ENCODE assay signal across 12 cellular contexts in genomic region chr11:128890216-128890542, GRCh38. TPM values are rescaled to one million over a fixed set of nuclear protein-coding genes. Genes with fewer than 3 reads are reported as not detected.
DNase-seq lines count a peak whose midpoint lies in the region; ATAC-seq and TF ChIP-seq lines count a peak whose summit lies in the region.
"Had no signal": no experiment of that assay in that cellular context is flagged by ENCODE, and none has a peak within 500 bp of the region (broad histone marks: within the 10 kb centered on the region; RNA-seq: fewer than 3 reads in every experiment).

No MANE protein-coding gene starts in this region.

- H3K27ac ChIP-seq in CD4-positive, alpha-beta T cell (ENCODE audit: low read depth, low read length): no peak overlapping the region
- H3K27ac ChIP-seq in VCaP (peak overlapping the region; percentile 48; the same call in 1 of the 2 replicates), prostate gland (peak overlapping the region in 1 of 2 donors; percentile 60)

- H3K9me3 ChIP-seq in CD4-positive, alpha-beta T cell (ENCODE audit: control insufficient read depth, low read length): no peaks in the 10 kb centered on the region
- H3K9me3 ChIP-seq in prostate gland: no peaks in the 10 kb centered on the region

- peaks cover 4% of the 10 kb centered on the region for H3K4me1 Mint-ChIP-seq in CD4-positive, alpha-beta T cell (ENCODE audit: low read depth)

- TF ChIP-seq CTCF in CD4-positive, alpha-beta T cell (IDR thresholded peaks at IDR 0.05): no peak
- no peak for TF ChIP-seq CTCF in VCaP (conservative IDR thresholded peaks at IDR 0.05)
- no peak for TF ChIP-seq CTCF in fibroblast of villous mesenchyme (IDR thresholded peaks at IDR 0.05; ENCODE audit: insufficient read depth, low read depth, low read length)
- TF ChIP-seq CTCF in prostate gland (IDR thresholded peaks at IDR 0.05): no peak

- H3K27me3 ChIP-seq in CD4-positive, alpha-beta T cell (ENCODE audit: control insufficient read depth, insufficient read depth, low read length): peaks cover 57% of the 10 kb centered on the region
- no peaks in the 10 kb centered on the region for H3K27me3 ChIP-seq in prostate gland (replicated peaks; ENCODE audit: insufficient read depth)

- DNase-seq in CD4-positive, alpha-beta T cell: no peak
- DNase-seq in fibroblast of villous mesenchyme (ENCODE audit: low read depth) (no peak), prostate gland (ENCODE audit: low spot score) (no peak), occipital lobe (lab: John Stamatoyannopoulos, UW) (no peak)
- no peak for DNase-seq in stimulated activated CD4-positive, alpha-beta T cell treated with anti-CD3 and anti-CD28 coated beads, Interleukin-2, amount 100 ng/mL, for 24 hours
- DNase-seq: activated T-cell treated with anti-CD3 and anti-CD28 coated beads for 4 hours, MV-4-11, SIG-M5 had no signal

- CTCF ChIA-PET in CD4-positive, alpha-beta T cell (lab: Charles Lee): no interaction called here

- TF ChIP-seq POLR2A in prostate gland (IDR thresholded peaks at IDR 0.05): no peak

- no peaks in the 10 kb centered on the region for H3K36me3 Mint-ChIP-seq in CD4-positive, alpha-beta T cell (ENCODE audit: low read depth)

- POLR2A ChIA-PET in CD4-positive, alpha-beta T cell (lab: Charles Lee): no interaction called here

- H3K4me1 ChIP-seq in prostate gland (replicated peaks): no peaks in the 10 kb centered on the region

- peaks cover 77% of the 10 kb centered on the region for H3K27me3 Mint-ChIP-seq in CD4-positive, alpha-beta T cell

- no peak for ATAC-seq in CD4-positive, alpha-beta T cell (ENCODE audit: poor library complexity)
- ATAC-seq in HG03442 (IDR thresholded peaks at IDR 0.05; ENCODE audit: unreplicated experiment): no peak
- no peak for ATAC-seq in GM18870 (IDR thresholded peaks at IDR 0.05; ENCODE audit: unreplicated experiment)

- no peak overlapping the region for H3K27ac Mint-ChIP-seq in CD4-positive, alpha-beta T cell

- peak overlapping the region; percentile 12 for H3K4me3 Mint-ChIP-seq in CD4-positive, alpha-beta T cell

- intact Hi-C loops in CD4-positive, alpha-beta T cell (cut with DNase I, micrococcal nuclease): no loop called here
- intact Hi-C loops in prostate gland (cut with DNase I): no loop called here

- WGBS in prostate gland: 27% methylated on average over 9 of the region's 9 CpGs

- no peaks in the 10 kb centered on the region for H3K36me3 ChIP-seq in prostate gland

- H3K9me3 Mint-ChIP-seq in CD4-positive, alpha-beta T cell: no peaks in the 10 kb centered on the region

- H3K4me3 ChIP-seq in fibroblast of villous mesenchyme (ENCODE audit: low read depth, low read length): peak overlapping the region; percentile 62
- peak overlapping the region; percentile 36 to 39 for H3K4me3 ChIP-seq in prostate gland

RNA-seq across cellular contexts. Expression of gene KCNJ5, which starts 1.0 kb away (rescaled TPM):
- total RNA-seq in CD4-positive, alpha-beta T cell: under 1 TPM in 1 of 2 experiments, not detected in 1; 0.05 TPM
- total RNA-seq in fibroblast of villous mesenchyme (under 0.01 TPM in 1 of 2 replicates, not detected in the other), prostate gland (1 to 10 TPM; 3.9 to 4.7 TPM), occipital lobe (1.6 TPM)
- total RNA-seq: Daoy had no signal

RNA-seq across cellular contexts. Expression of gene KCNJ1, which starts 23.1 kb away (rescaled TPM):
- under 1 TPM; 0.22 to 0.27 TPM for total RNA-seq in CD4-positive, alpha-beta T cell
- total RNA-seq in fibroblast of villous mesenchyme: under 0.01 TPM in 1 of 2 replicates, not detected in the other
- total RNA-seq in prostate gland: not detected
- total RNA-seq in occipital lobe: not detected
- total RNA-seq: Daoy had no signal

RNA-seq across cellular contexts. Expression of gene TP53AIP1, which starts 52.5 kb away (rescaled TPM):
- under 1 TPM in 1 of 2 experiments, not detected in 1; 0.20 TPM for total RNA-seq in CD4-positive, alpha-beta T cell
- total RNA-seq in fibroblast of villous mesenchyme (not detected in 2 replicates), prostate gland (1 to 10 TPM in 1 of 2 donors, under 1 TPM in 1; 0.74 to 5.1 TPM), occipital lobe (0.47 TPM)
- total RNA-seq: Daoy had no signal
